In genomic region chr11:124441081-124441480, GRCh38 we compare ENCODE assay signal across 11 cellular contexts. TPM values are rescaled to one million over a fixed set of nuclear protein-coding genes. Genes with fewer than 3 reads are reported as not detected.
"Had no signal": no experiment of that assay in that cellular context is flagged by ENCODE, and none has a peak within 500 bp of the region (broad histone marks: within the 10 kb centered on the region; RNA-seq: fewer than 3 reads in every experiment).

No MANE protein-coding gene starts in this region.

- DNase-seq: GM23248, HFFc6, KG1 had no signal

- H2AFZ ChIP-seq: GM23248 had no signal

- H3K9ac ChIP-seq: GM23248 had no signal

- H3K4me1 Mint-ChIP-seq: IgD-negative memory B cell had no signal

- H3K36me3 ChIP-seq: HAP-1 had no signal

- ATAC-seq: HCT116, HepG2 had no signal

- H3K9me3 ChIP-seq: HAP-1 had no signal

- H3K4me3 Mint-ChIP-seq: HFFc6, IgD-negative memory B cell had no signal

- H3K4me1 ChIP-seq: HAP-1 had no signal

- FAIRE-seq: H1, H54, HepG2 had no signal

- H3K27ac Mint-ChIP-seq: HFFc6, IgD-negative memory B cell had no signal

- H3K9me3 Mint-ChIP-seq: HFFc6 had no signal

- H3K27ac ChIP-seq: GM23248, HL-60 had no signal

- H3K4me3 ChIP-seq: GM23248, HAP-1 had no signal

RNA-seq across cellular contexts. Expression of gene OR8B8, which starts 4.4 kb away (rescaled TPM):
- total RNA-seq: GM23248, H1, HepG2, HFFc6, HT1080 had no signal
- polyA plus RNA-seq: GM23248, H1, HepG2, IgD-negative memory B cell had no signal

RNA-seq across cellular contexts. Expression of gene OR8B4, which starts 16.4 kb away (rescaled TPM):
- total RNA-seq: GM23248, H1, HepG2, HFFc6, HT1080 had no signal
- polyA plus RNA-seq: GM23248, H1, HepG2, IgD-negative memory B cell had no signal

RNA-seq across cellular contexts. Expression of gene OR8B3, which starts 42.3 kb away (rescaled TPM):
- total RNA-seq: GM23248, H1, HepG2, HFFc6, HT1080 had no signal
- polyA plus RNA-seq: GM23248, H1, HepG2, IgD-negative memory B cell had no signal

RNA-seq across cellular contexts. Expression of gene OR8B2, which starts 56.8 kb away (rescaled TPM):
- total RNA-seq: GM23248, H1, HepG2, HFFc6, HT1080 had no signal
- polyA plus RNA-seq: GM23248, H1, HepG2, IgD-negative memory B cell had no signal
